In genomic region chr2:113541200-113541983, GRCh38 we compare ENCODE assay signal across 8 cellular contexts. TPM values are rescaled to one million over a fixed set of nuclear protein-coding genes. Genes with fewer than 3 reads are reported as not detected.
DNase-seq lines count a peak whose midpoint lies in the region; ATAC-seq and TF ChIP-seq lines count a peak whose summit lies in the region.
"Not testable (repeated sequence)": the region's sequence is repeated elsewhere in the genome, so short reads cannot be mapped to it uniquely, and the experiment has no call there.

No MANE protein-coding gene starts in this region.

- POLR2A ChIA-PET in IMR-90 (lab: Charles Lee; ENCODE audit: unreplicated experiment): not testable (repeated sequence)

- intact Hi-C loops in IMR-90 (cut with micrococcal nuclease); ascending aorta (cut with DNase I); esophagus muscularis mucosa (cut with DNase I): not testable (repeated sequence)

- not testable (repeated sequence) for H3K9me3 Mint-ChIP-seq in stimulated activated naive B cell treated with anti-CD40 and anti-IgM and Interleukin-4, amounts not matched to agents 10 μg/mL and 1 μg/mL and 100 μg/mL, for 72 hours

- H3K36me3 Mint-ChIP-seq in stimulated activated naive B cell treated with anti-CD40 and anti-IgM and Interleukin-4, amounts not matched to agents 10 μg/mL and 1 μg/mL and 100 μg/mL, for 72 hours: not testable (repeated sequence)

- TF ChIP-seq POLR2A in IMR-90 (IDR thresholded peaks at IDR 0.05; ENCODE audit: low read depth, low read length); esophagus muscularis mucosa (IDR thresholded peaks at IDR 0.05; ENCODE audit: low read depth): not testable (repeated sequence)

- peak overlapping the region; percentile 75 for H3K4ac ChIP-seq in IMR-90 (ENCODE audit: low read depth, low read length)

- not testable (repeated sequence) for H2AK5ac ChIP-seq in IMR-90 (ENCODE audit: low read depth, low read length)

- H3K9me1 ChIP-seq in IMR-90 (ENCODE audit: insufficient read depth, low read length): not testable (repeated sequence)

- H3K27ac ChIP-seq in BLaER1 treated with 17β-estradiol and CSF1 and Interleukin-3, amounts not matched to agents 10 nM and 100 nM: not testable (repeated sequence)
- H3K27ac ChIP-seq in IMR-90 (ENCODE audit: insufficient read depth, low read length): peak overlapping the region; percentile 88
- peak overlapping the region; percentile 50 to 72 for H3K27ac ChIP-seq in ascending aorta
- H3K27ac ChIP-seq in esophagus muscularis mucosa (replicated peaks in 1 of 4): peak overlapping the region; percentile 86 to 97 (median 96)

- H3K9ac ChIP-seq in BLaER1 treated with 17β-estradiol and CSF1 and Interleukin-3, amounts not matched to agents 10 nM and 100 nM: peak overlapping the region in 7 of 11 experiments; percentile 18 to 62 (median 44); a peak in 8 of 22 replicates
- H3K9ac ChIP-seq in IMR-90 (ENCODE audit: low read depth, low read length): peak overlapping the region; percentile 82

- peak overlapping the region; percentile 53; the same call in 1 of the 2 replicates for H2BK20ac ChIP-seq in IMR-90 (ENCODE audit: low read depth, low read length)

- peak overlapping the region; percentile 60; the same call in 1 of the 2 replicates for H4K5ac ChIP-seq in IMR-90 (ENCODE audit: low read depth, low read length)

- dilution Hi-C loops in IMR-90 (cut with HindIII; ENCODE audit: low sequenced_read_pairs, unreplicated experiment): not testable (repeated sequence)

- peak; percentile 39 for DNase-seq in IMR-90
- peak; percentile 13 for DNase-seq in activated CD4-positive, alpha-beta T cell treated with anti-CD3 and anti-CD28 coated beads for 48 hours
- peak in 1 of 2 donors; percentile 67 for DNase-seq in ascending aorta (ENCODE audit: low spot score in 2 of 2)
- DNase-seq in esophagus muscularis mucosa (ENCODE audit: extremely low spot score): peak; percentile 91
- DNase-seq in iris pigment epithelial cell (ENCODE audit: low read depth): peak; percentile 13
- DNase-seq in stimulated activated naive B cell treated with anti-CD40 and anti-IgM and Interleukin-4, amounts not matched to agents 10 μg/mL and 1 μg/mL and 100 μg/mL, for 72 hours: not testable (repeated sequence)

- H4K8ac ChIP-seq in IMR-90 (ENCODE audit: low read depth in 2 of 2, low read length in 2 of 2): peak overlapping the region; percentile 65 to 96; a peak in 3 of 4 replicates

- H3K18ac ChIP-seq in IMR-90 (ENCODE audit: low read depth, low read length): peak overlapping the region; percentile 81

- TF ChIP-seq CTCF in IMR-90 (conservative IDR thresholded peaks at IDR 0.05; ENCODE audit: low read depth, low read length); ascending aorta (IDR thresholded peaks at IDR 0.05); esophagus muscularis mucosa (IDR thresholded peaks at IDR 0.05): not testable (repeated sequence)

- in situ Hi-C loops in IMR-90 (cut with MboI; ENCODE audit: low sequenced_read_pairs): not testable (repeated sequence)

- H3K27ac Mint-ChIP-seq in stimulated activated naive B cell treated with anti-CD40 and anti-IgM and Interleukin-4, amounts not matched to agents 10 μg/mL and 1 μg/mL and 100 μg/mL, for 72 hours: not testable (repeated sequence)

- peak overlapping the region; percentile 73; the same call in 1 of the 2 replicates for H3K23ac ChIP-seq in IMR-90 (ENCODE audit: low read depth, low read length)

- H2BK120ac ChIP-seq in IMR-90 (ENCODE audit: low read depth, low read length): peak overlapping the region; percentile 83; the same call in 1 of the 2 replicates

- H3K36me3 ChIP-seq in BLaER1 treated with 17β-estradiol and CSF1 and Interleukin-3, amounts not matched to agents 10 nM and 100 nM; IMR-90 (ENCODE audit: control insufficient read depth, insufficient read depth, low read length); ascending aorta; esophagus muscularis mucosa; neuron (ENCODE audit: insufficient read depth, low read length): not testable (repeated sequence)

- H3K14ac ChIP-seq in IMR-90 (replicated peaks; ENCODE audit: low read depth, low read length): peak overlapping the region; percentile 87

- not testable (repeated sequence) for H3K9me3 ChIP-seq in BLaER1 treated with 17β-estradiol and CSF1 and Interleukin-3, amounts not matched to agents 10 nM and 100 nM (replicated peaks in 1 of 11); IMR-90 (ENCODE audit: control insufficient read depth, insufficient read depth, low read length); ascending aorta; esophagus muscularis mucosa; neuron (ENCODE audit: low read length)

- H2BK15ac ChIP-seq in IMR-90 (ENCODE audit: low read depth, low read length): not testable (repeated sequence)

- TF ChIP-seq EP300 in esophagus muscularis mucosa (IDR thresholded peaks at IDR 0.05): not testable (repeated sequence)

- not testable (repeated sequence) for H3K56ac ChIP-seq in IMR-90 (ENCODE audit: extremely low read depth, insufficient read depth, low read length)

- H3K27me3 Mint-ChIP-seq in stimulated activated naive B cell treated with anti-CD40 and anti-IgM and Interleukin-4, amounts not matched to agents 10 μg/mL and 1 μg/mL and 100 μg/mL, for 72 hours: peaks cover 9 to 16% of the 10 kb centered on the region in 2 donors

- 0% methylated on average over 9 of the region's 72 CpGs; no CpG with 5 or more reads in 1 of the 2 experiments for WGBS in IMR-90 (ENCODE audit: extremely low coverage in 2 of 2, insufficient read length in 1 of 2), 2 experiments
- 0% methylated on average over 15 of the region's 72 CpGs for WGBS in esophagus muscularis mucosa

- not testable (repeated sequence) for H4K20me1 ChIP-seq in BLaER1 treated with 17β-estradiol and CSF1 and Interleukin-3, amounts not matched to agents 10 nM and 100 nM; IMR-90 (ENCODE audit: insufficient read depth, low read length)

- ATAC-seq in IMR-90 (ENCODE audit: low read depth): peak; percentile 71
- peak; percentile 52 to 58 for ATAC-seq in stimulated activated naive B cell treated with anti-CD40 and anti-IgM and Interleukin-4, amounts not matched to agents 10 μg/mL and 1 μg/mL and 100 μg/mL, for 72 hours (replicated peaks)

- CTCF ChIA-PET in IMR-90 (lab: Yijun Ruan, JAX): not testable (repeated sequence)

- BruUV-seq in IMR-90 (replicated peaks; lab: Mats Ljungman, UMichigan): not testable (repeated sequence)

- H2AK9ac ChIP-seq in IMR-90 (replicated peaks; ENCODE audit: low read depth, low read length, poor library complexity): not testable (repeated sequence)

- H3K4me3 Mint-ChIP-seq in stimulated activated naive B cell treated with anti-CD40 and anti-IgM and Interleukin-4, amounts not matched to agents 10 μg/mL and 1 μg/mL and 100 μg/mL, for 72 hours: peak overlapping the region; percentile 62 to 77

- peaks cover 15 to 34% (median 31%) of the 10 kb centered on the region in 11 experiments for H3K27me3 ChIP-seq in BLaER1 treated with 17β-estradiol and CSF1 and Interleukin-3, amounts not matched to agents 10 nM and 100 nM
- not testable (repeated sequence) for H3K27me3 ChIP-seq in IMR-90 (ENCODE audit: control insufficient read depth, insufficient read depth, low read length); ascending aorta; esophagus muscularis mucosa; neuron (ENCODE audit: insufficient read depth, low read length)

- H2BK5ac ChIP-seq in IMR-90 (ENCODE audit: low read depth, low read length, poor library complexity, severe bottlenecking): peak overlapping the region; percentile 85

- not testable (repeated sequence) for H3K79me1 ChIP-seq in IMR-90 (ENCODE audit: low read depth in 1 of 2, low read length in 2 of 2)

- not testable (repeated sequence) for H3K4me1 Mint-ChIP-seq in stimulated activated naive B cell treated with anti-CD40 and anti-IgM and Interleukin-4, amounts not matched to agents 10 μg/mL and 1 μg/mL and 100 μg/mL, for 72 hours

- TF ChIP-seq RAD21 in IMR-90 (IDR thresholded peaks at IDR 0.05; ENCODE audit: low read length): not testable (repeated sequence)

- H3K4me2 ChIP-seq in BLaER1 treated with 17β-estradiol and CSF1 and Interleukin-3, amounts not matched to agents 10 nM and 100 nM: peak overlapping the region; percentile 76 to 95 (median 81)
- H3K4me2 ChIP-seq in IMR-90 (ENCODE audit: low read depth, low read length): peak overlapping the region; percentile 67

- peak overlapping the region; percentile 40 to 67 (median 55) for H3K4me3 ChIP-seq in BLaER1 treated with 17β-estradiol and CSF1 and Interleukin-3, amounts not matched to agents 10 nM and 100 nM
- peak overlapping the region; percentile 70 for H3K4me3 ChIP-seq in IMR-90 (ENCODE audit: insufficient read depth, low read depth, low read length)
- peak overlapping the region; percentile 65 to 73 for H3K4me3 ChIP-seq in ascending aorta
- H3K4me3 ChIP-seq in esophagus muscularis mucosa: peak overlapping the region; percentile 64 to 88 (median 76)
- peak overlapping the region; percentile 20 for H3K4me3 ChIP-seq in neuron (ENCODE audit: low read length)

- H2AFZ ChIP-seq in IMR-90 (replicated peaks; ENCODE audit: low read length, poor library complexity): peak overlapping the region; percentile 78
- H2AFZ ChIP-seq in neuron (ENCODE audit: low read depth, low read length): peak overlapping the region; percentile 87

- peak overlapping the region; percentile 75; the same call in 1 of the 2 replicates for H4K91ac ChIP-seq in IMR-90 (ENCODE audit: insufficient read depth, low read depth, low read length)

- not testable (repeated sequence) for H3K4me1 ChIP-seq in BLaER1 treated with 17β-estradiol and CSF1 and Interleukin-3, amounts not matched to agents 10 nM and 100 nM; IMR-90 (ENCODE audit: control insufficient read depth, insufficient read depth, low read length); ascending aorta; esophagus muscularis mucosa; neuron (ENCODE audit: insufficient read depth, low read length)

RNA-seq across cellular contexts. Expression of gene FOXD4L1, which starts 42.9 kb away (rescaled TPM):
- not detected in 2 replicates for total RNA-seq in IMR-90 (2012; rRNA removed)
- not detected in 2 replicates for polyA plus RNA-seq in IMR-90 (2012; rRNA removed)
- polyA plus RNA-seq in IMR-90 (2012; cell fraction: cytosol; rRNA removed): not detected in 2 replicates
- 0.10 and 0.22 TPM in 2 replicates for polyA plus RNA-seq in IMR-90 (2012; cell fraction: nucleus; rRNA removed; ENCODE audit: low replicate concordance)
- not detected for total RNA-seq in ascending aorta
- under 1 TPM in 2 of 4 donors, not detected in 2; 0.17 to 0.42 TPM for total RNA-seq in esophagus muscularis mucosa

Comparison
In these comparisons a context has a peak if more than half of its experiments do, and no peak if none do; other contexts are left out.
1. H3K4me3 ChIP-seq: peak in every context shown above with its lines; median percentile 76 in esophagus muscularis mucosa; 70 in IMR-90; 69 in ascending aorta; 55 in BLaER1 treated with 17β-estradiol and CSF1 and Interleukin-3, amounts not matched to agents 10 nM and 100 nM; 20 in neuron.